In the genomic region with DNA sequence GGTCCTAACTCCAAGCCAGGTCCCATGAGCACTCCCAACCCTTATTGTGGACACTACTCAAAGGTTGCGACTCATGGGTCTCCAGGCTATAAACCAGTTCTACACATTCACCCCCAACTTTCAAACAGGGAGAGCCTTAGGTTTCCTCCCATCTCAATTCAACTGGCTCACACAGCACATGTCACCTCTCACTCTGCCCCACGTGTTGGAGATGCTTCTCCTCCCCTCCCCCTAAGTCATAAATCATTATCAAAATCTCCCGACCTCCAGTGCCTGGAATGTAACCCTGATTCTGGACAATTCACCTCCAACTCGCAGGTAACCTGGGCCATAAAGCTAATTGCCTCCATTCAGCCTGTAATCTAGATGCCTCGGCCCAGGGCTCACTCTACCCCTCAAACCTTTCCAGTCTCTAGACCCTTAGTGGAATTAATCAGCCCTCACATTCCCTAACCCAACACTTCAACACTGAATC, we compare ENCODE assay signal across 8 cellular contexts. TPM values are rescaled to one million over a fixed set of nuclear protein-coding genes. Genes with fewer than 3 reads are reported as not detected.
DNase-seq lines count a peak whose midpoint lies in the region; FAIRE-seq and TF ChIP-seq lines count a peak whose summit lies in the region.

No MANE protein-coding gene starts in this region.

- TF ChIP-seq CTCF in bronchial epithelial cell (IDR thresholded peaks at IDR 0.05; ENCODE audit: insufficient read depth, low read length, severe bottlenecking) (no peak), lower leg skin (IDR thresholded peaks at IDR 0.05) (no peak), tibial nerve (IDR thresholded peaks at IDR 0.05) (no peak)

- WGBS in lower leg skin, 2 donors, result 4 to 6% methylated on average over 5 of the region's 5 CpGs
- 7 to 11% methylated on average over 5 of the region's 5 CpGs for WGBS in tibial nerve, 2 donors

- H3K4me1 ChIP-seq in NT2/D1 (ENCODE audit: insufficient read depth, insufficient read length) (peaks cover 3% of the 10 kb centered on the region), tibial nerve (peaks cover 0 to 50% (median 10%) of the 10 kb centered on the region in 4 donors)

- TF ChIP-seq EP300 in tibial nerve (IDR thresholded peaks at IDR 0.05), result no peak

- peak; percentile 74 for DNase-seq in NCI-H82 (lab: John Stamatoyannopoulos, UW)
- no peak for DNase-seq in NCI-H82 treated with DMSO at 0.1 percent for 48 hours (lab: John Stamatoyannopoulos, UW; ENCODE audit: unreplicated experiment)
- DNase-seq in NT2/D1 (ENCODE audit: low read depth, low spot score), result no peak
- peak; percentile 44 for DNase-seq in bronchial epithelial cell (ENCODE audit: low read depth)
- no peak for DNase-seq in lower leg skin (ENCODE audit: low spot score in 2 of 2)
- DNase-seq in tibial nerve (ENCODE audit: low spot score in 2 of 2), result no peak
- no peak for DNase-seq in effector CD8-positive, alpha-beta T cell (lab: John Stamatoyannopoulos, UW)
- no peak for DNase-seq in DMS79 treated with DMSO at 0.1 percent for 48 hours (lab: John Stamatoyannopoulos, UW)

- H3K27ac ChIP-seq in tibial nerve, result peak overlapping the region; percentile 70 to 83 (median 79)

- H3K27me3 ChIP-seq in NT2/D1 (ENCODE audit: insufficient read depth, insufficient read length) (no peaks in the 10 kb centered on the region), bronchial epithelial cell (ENCODE audit: control insufficient read depth, insufficient read depth, low read length) (no peaks in the 10 kb centered on the region), tibial nerve (no peaks in the 10 kb centered on the region)

- FAIRE-seq in bronchial epithelial cell (lab: Jason Lieb, UNC), result no peak

- H3K4me3 ChIP-seq in NT2/D1 (ENCODE audit: insufficient read length, low read depth) (peak overlapping the region; percentile 93), bronchial epithelial cell (ENCODE audit: low read depth, low read length) (peak overlapping the region; percentile 72), lower leg skin (ENCODE audit: low read depth, poor library complexity, severe bottlenecking) (peak overlapping the region; percentile 96), tibial nerve (peak overlapping the region; percentile 75 to 94 (median 86))

- H3K36me3 ChIP-seq in NT2/D1 (ENCODE audit: insufficient read depth, insufficient read length, low read length) (peaks cover 42% of the 10 kb centered on the region), bronchial epithelial cell (ENCODE audit: control insufficient read depth, insufficient read depth, low read length) (peaks cover 8% of the 10 kb centered on the region), tibial nerve (peaks cover 0 to 8% (median 0%) of the 10 kb centered on the region in 3 donors)

- peak overlapping the region; percentile 92 for H3K9ac ChIP-seq in NT2/D1 (ENCODE audit: insufficient read length, low read depth)

- intact Hi-C loops in lower leg skin (cut with DNase I; ENCODE audit: low total_unique reads), result no loop called here

- H3K9me3 ChIP-seq in NT2/D1 (ENCODE audit: insufficient read depth, low read length), result peaks cover 6% of the 10 kb centered on the region; the same call in 1 of the 2 replicates
- no peaks in the 10 kb centered on the region for H3K9me3 ChIP-seq in tibial nerve

- no peak for TF ChIP-seq POLR2A in lower leg skin (IDR thresholded peaks at IDR 0.05)
- no peak for TF ChIP-seq POLR2A in tibial nerve (IDR thresholded peaks at IDR 0.05)

RNA-seq across cellular contexts. Expression of a gene that starts 0.6 kb away (rescaled TPM):
- 81.9 and 173 TPM in 2 replicates for total RNA-seq in bronchial epithelial cell
- 100 to 1,000 TPM in 3 of 4 donors, 10 to 100 TPM in 1; 90.0 to 247 (median 144) TPM for total RNA-seq in lower leg skin
- 100 to 1,000 TPM; 127 to 559 (median 207) TPM for total RNA-seq in tibial nerve

RNA-seq across cellular contexts. Expression of a gene that starts 44.9 kb away (rescaled TPM):
- total RNA-seq in bronchial epithelial cell, result 1.3 and 1.5 TPM in 2 replicates
- total RNA-seq in lower leg skin, result 10 to 100 TPM in 1 of 4 donors, 1 to 10 TPM in 3; 2.2 to 13.7 (median 3.5) TPM
- 1 to 10 TPM; 3.3 to 8.6 (median 6.3) TPM for total RNA-seq in tibial nerve

Comparison
In these comparisons a context has a peak if more than half of its experiments do, and no peak if none do; other contexts are left out.
1. DNase-seq: peak in NCI-H82 (single experiment) and bronchial epithelial cell (single experiment); none in NCI-H82 treated with DMSO at 0.1 percent for 48 hours (single experiment), NT2/D1 (single experiment), lower leg skin (0 of 2), tibial nerve (0 of 2), effector CD8-positive, alpha-beta T cell (single experiment) and DMS79 treated with DMSO at 0.1 percent for 48 hours (single experiment).
2. Peak in every context shown above with its lines, with median percentiles within 50 percentile points of each other: H3K4me3 ChIP-seq.